In genomic region chr9:133710661-133711427, GRCh38 we compare ENCODE assay signal across 18 cellular contexts. TPM values are rescaled to one million over a fixed set of nuclear protein-coding genes. Genes with fewer than 3 reads are reported as not detected.
DNase-seq lines count a peak whose midpoint lies in the region; ATAC-seq, FAIRE-seq and TF ChIP-seq lines count a peak whose summit lies in the region.
"Had no signal": no experiment of that assay in that cellular context is flagged by ENCODE, and none has a peak within 500 bp of the region (broad histone marks: within the 10 kb centered on the region; RNA-seq: fewer than 3 reads in every experiment).

No MANE protein-coding gene starts in this region.

- DNase-seq in cardiac muscle cell (ENCODE audit: low read depth in 1 of 2, low spot score in 1 of 2) = no peak
- DNase-seq in right atrium auricular region (ENCODE audit: low spot score) = no peak
- DNase-seq in bronchial epithelial cell (ENCODE audit: low read depth) = peak; percentile 4
- peak in 1 of 10 donors; percentile 63 for DNase-seq in naive thymus-derived CD8-positive, alpha-beta T cell
- DNase-seq in aorta = peak; percentile 41 to 73
- no peak for DNase-seq in PC-3
- DNase-seq in GDM1 (lab: John Stamatoyannopoulos, UW) = no peak
- DNase-seq: activated CD4-positive, alpha-beta T cell treated with anti-CD3 and anti-CD28 coated beads for 1 hour; activated CD8-positive, alpha-beta memory T cell treated with anti-CD3 and anti-CD28 coated beads, Interleukin-2, amount 50 U/mL, for 48 hours; Calu3; immature natural killer cell; NCI-H2029 treated with DMSO at 0.1 percent for 48 hours; NCI-H774; stimulated activated CD4-positive, alpha-beta T cell treated with anti-CD3 and anti-CD28 coated beads, Interleukin-4, amount 100 ng/mL, for 1 hour had no signal

- H3K4me3 Mint-ChIP-seq in naive thymus-derived CD8-positive, alpha-beta T cell = peak overlapping the region in 3 of 10 donors; percentile 40 to 62 (median 41)
- H3K4me3 Mint-ChIP-seq: immature natural killer cell; T-helper 1 cell treated with Interleukin-12 subunit alpha and Interleukin-12 subunit beta and Interleukin-4 antibody, amounts not matched to agents 30 μg/mL and 1 μg/mL, for 36 hours had no signal

- H3K36me3 ChIP-seq in cardiac muscle cell (no peaks in the 10 kb centered on the region), right atrium auricular region (no peaks in the 10 kb centered on the region), bronchial epithelial cell (ENCODE audit: control insufficient read depth, insufficient read depth, low read length) (no peaks in the 10 kb centered on the region), aorta (ENCODE audit: control insufficient read depth in 1 of 2, insufficient read depth in 2 of 2, low read length in 1 of 2) (no peaks in the 10 kb centered on the region), PC-3 (ENCODE audit: low read depth, low read length) (no peaks in the 10 kb centered on the region)
- H3K36me3 ChIP-seq: tibial artery had no signal

- no peaks in the 10 kb centered on the region for H3K9me3 ChIP-seq in cardiac muscle cell (ENCODE audit: low read depth)
- H3K9me3 ChIP-seq in right atrium auricular region = no peaks in the 10 kb centered on the region
- H3K9me3 ChIP-seq in aorta (ENCODE audit: control insufficient read depth, low read length) = no peaks in the 10 kb centered on the region
- H3K9me3 ChIP-seq in PC-3 (ENCODE audit: low read length) = no peaks in the 10 kb centered on the region
- H3K9me3 ChIP-seq: tibial artery had no signal

- no TSS peak for BruUV-seq in PC-3 (replicated peaks; lab: Mats Ljungman, UMichigan)

- POLR2A ChIA-PET in naive thymus-derived CD8-positive, alpha-beta T cell (lab: Charles Lee) = interaction anchor here (0.5 to 1.4 kb wide), 2 partner anchors 26 to 337 kb away, joined by 4 read pairs; no protein-coding TSS in a partner anchor
- POLR2A ChIA-PET in PC-3 (lab: Charles Lee; ENCODE audit: unreplicated experiment) = no interaction called here

- WGBS in aorta, 2 donors = 85 to 87% methylated on average over 16 of the region's 16 CpGs

- no peak overlapping the region for H2AFZ ChIP-seq in PC-3 (ENCODE audit: low read length)

- H3K27me3 ChIP-seq in cardiac muscle cell (no peaks in the 10 kb centered on the region), right atrium auricular region (no peaks in the 10 kb centered on the region), bronchial epithelial cell (ENCODE audit: control insufficient read depth, insufficient read depth, low read length) (peaks cover 2% of the 10 kb centered on the region), aorta (ENCODE audit: control insufficient read depth in 1 of 2, insufficient read depth in 2 of 2, low read length in 1 of 2) (no peaks in the 10 kb centered on the region), PC-3 (ENCODE audit: low read length) (no peaks in the 10 kb centered on the region)

- FAIRE-seq in bronchial epithelial cell (lab: Jason Lieb, UNC) = no peak
- FAIRE-seq: RCC 7860 had no signal

- H3K79me2 ChIP-seq in PC-3 (ENCODE audit: low read length) = no peaks in the 10 kb centered on the region

- H3K27ac Mint-ChIP-seq in naive thymus-derived CD8-positive, alpha-beta T cell = peak overlapping the region in 7 of 10 donors; percentile 19 to 88 (median 80)
- H3K27ac Mint-ChIP-seq: immature natural killer cell; T-helper 1 cell treated with Interleukin-12 subunit alpha and Interleukin-12 subunit beta and Interleukin-4 antibody, amounts not matched to agents 30 μg/mL and 1 μg/mL, for 36 hours had no signal

- H3K4me3 ChIP-seq in cardiac muscle cell = no peak overlapping the region
- H3K4me3 ChIP-seq in right atrium auricular region = no peak overlapping the region
- no peak overlapping the region for H3K4me3 ChIP-seq in bronchial epithelial cell (ENCODE audit: low read depth, low read length)
- no peak overlapping the region for H3K4me3 ChIP-seq in aorta (ENCODE audit: low read length in 2 of 2)
- H3K4me3 ChIP-seq in PC-3 (ENCODE audit: low read length) = no peak overlapping the region
- H3K4me3 ChIP-seq: tibial artery had no signal

- ATAC-seq in naive thymus-derived CD8-positive, alpha-beta T cell = no peak
- ATAC-seq in aorta (ENCODE audit: low FRiP score) (no peak), GM19324 (IDR thresholded peaks at IDR 0.05; ENCODE audit: low FRiP score, unreplicated experiment) (no peak), PC-3 (no peak)

- no peak overlapping the region for H3K9ac ChIP-seq in PC-3 (ENCODE audit: low read length)

- H3K4me2 ChIP-seq in PC-3 (ENCODE audit: low read length) = no peak overlapping the region

- H3F3A ChIP-seq in PC-3 (ENCODE audit: low read length, unreplicated experiment) = no peaks in the 10 kb centered on the region

- H4K20me1 ChIP-seq in PC-3 (ENCODE audit: low read length) = no peaks in the 10 kb centered on the region

- no peaks in the 10 kb centered on the region for H3K9me3 Mint-ChIP-seq in naive thymus-derived CD8-positive, alpha-beta T cell
- H3K9me3 Mint-ChIP-seq: immature natural killer cell; T-helper 1 cell treated with Interleukin-12 subunit alpha and Interleukin-12 subunit beta and Interleukin-4 antibody, amounts not matched to agents 30 μg/mL and 1 μg/mL, for 36 hours had no signal

- TF ChIP-seq CTCF in cardiac muscle cell (IDR thresholded peaks at IDR 0.05; ENCODE audit: low read depth, low read length) (no peak), right atrium auricular region (IDR thresholded peaks at IDR 0.05) (no peak), bronchial epithelial cell (IDR thresholded peaks at IDR 0.05; ENCODE audit: insufficient read depth, low read length, severe bottlenecking) (no peak), PC-3 (conservative IDR thresholded peaks at IDR 0.05; ENCODE audit: low read depth, low read length) (no peak)

- peak overlapping the region; percentile 43 for H3K27ac ChIP-seq in cardiac muscle cell
- H3K27ac ChIP-seq in right atrium auricular region = peak overlapping the region in 1 of 2 donors; percentile 40
- no peak overlapping the region for H3K27ac ChIP-seq in aorta (ENCODE audit: low read depth in 1 of 2, low read length in 2 of 2)
- no peak overlapping the region for H3K27ac ChIP-seq in PC-3 (ENCODE audit: low read length)
- H3K27ac ChIP-seq: tibial artery had no signal

- H3K36me3 Mint-ChIP-seq in naive thymus-derived CD8-positive, alpha-beta T cell = no peaks in the 10 kb centered on the region
- H3K36me3 Mint-ChIP-seq: immature natural killer cell had no signal

- no peaks in the 10 kb centered on the region for H3K9me2 ChIP-seq in PC-3 (replicated peaks; ENCODE audit: low read length)

- H3K27me3 Mint-ChIP-seq in naive thymus-derived CD8-positive, alpha-beta T cell = peaks cover 0 to 7% (median 2%) of the 10 kb centered on the region in 5 donors

- intact Hi-C loops in aorta (cut with DNase I) (no loop called here), PC-3 (cut with micrococcal nuclease) (no loop called here)

- peaks cover 28% of the 10 kb centered on the region for H3K4me1 ChIP-seq in cardiac muscle cell (ENCODE audit: low read depth)
- H3K4me1 ChIP-seq in right atrium auricular region = peaks cover 0 to 30% of the 10 kb centered on the region in 2 donors
- H3K4me1 ChIP-seq in aorta (ENCODE audit: control insufficient read depth in 1 of 2, insufficient read depth in 2 of 2, low read length in 2 of 2) = no peaks in the 10 kb centered on the region
- no peaks in the 10 kb centered on the region for H3K4me1 ChIP-seq in PC-3 (ENCODE audit: insufficient read depth, low read length)

- CTCF ChIA-PET in PC-3 (lab: Charles Lee) = no interaction called here

- H3K4me1 Mint-ChIP-seq in naive thymus-derived CD8-positive, alpha-beta T cell = peaks cover 13 to 39% (median 25%) of the 10 kb centered on the region in 4 donors
- H3K4me1 Mint-ChIP-seq: immature natural killer cell had no signal

RNA-seq across cellular contexts. Expression of gene SARDH, which starts 27.3 kb away (rescaled TPM):
- total RNA-seq in cardiac muscle cell (10.8 and 16.9 TPM in 2 replicates), right atrium auricular region (under 1 TPM; 0.63 to 0.94 TPM), bronchial epithelial cell (under 0.01 and 0.26 TPM in 2 replicates), aorta (1 to 10 TPM in 1 of 2 donors, under 1 TPM in 1; 0.84 to 3.0 TPM), PC-3 (2014; rRNA removed) (2.5 and 3.4 TPM in 2 replicates)
- polyA plus RNA-seq in cardiac muscle cell (6.0 and 8.5 TPM in 2 replicates), aorta (1 to 10 TPM in 1 of 2 donors, not detected in 1; 2.0 TPM)
- 1 to 10 TPM; 5.0 to 8.7 TPM for total RNA-seq in naive thymus-derived CD8-positive, alpha-beta T cell
- polyA plus RNA-seq in naive thymus-derived CD8-positive, alpha-beta T cell = 1 to 10 TPM; 1.7 to 2.7 (median 2.4) TPM
- total RNA-seq: Calu3 had no signal

Comparison
In these comparisons a context has a peak if more than half of its experiments do, and no peak if none do; other contexts are left out.
1. DNase-seq: peak in bronchial epithelial cell (single experiment) and aorta (2 of 2); none in cardiac muscle cell (0 of 2), right atrium auricular region (single experiment), PC-3 (single experiment) and GDM1 (single experiment).